In the genomic region with DNA sequence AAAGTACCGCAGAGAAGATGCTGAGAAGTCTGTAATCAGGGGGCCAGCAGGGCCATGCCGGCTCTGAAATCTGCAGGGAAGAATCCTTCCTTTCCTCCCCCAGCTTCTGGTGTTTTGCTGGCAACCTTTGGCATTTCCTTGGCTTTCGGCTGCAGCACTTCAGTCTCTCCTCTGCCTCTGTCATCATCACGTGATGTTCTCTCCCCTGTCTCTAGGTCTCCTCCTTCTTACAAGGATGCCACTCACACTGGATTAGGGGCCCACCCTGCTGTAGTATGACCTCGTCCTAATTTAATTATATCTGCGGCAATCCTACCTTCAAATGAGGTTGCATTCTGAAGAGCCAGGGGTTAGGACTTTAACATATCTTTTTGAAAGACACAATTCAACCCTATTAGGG, we compare ENCODE assay signal across 2 cellular contexts.
TF ChIP-seq lines count a peak whose summit lies in the region.

No MANE protein-coding gene starts in this region.

TF ChIP-seq in GM23338, 12 proteins besides CTCF, POLR2A, EP300 and RAD21 (continued from another document):
- TF ChIP-seq REST (IDR thresholded peaks at IDR 0.05; ENCODE audit: unreplicated experiment) (no peak), NANOG (IDR thresholded peaks at IDR 0.05; ENCODE audit: borderline replicate concordance) (no peak), POLR2AphosphoS5 (IDR thresholded peaks at IDR 0.05; ENCODE audit: low read depth) (no peak), CREB1 (CRISPR knock-in tag; IDR thresholded peaks at IDR 0.05; ENCODE audit: low read depth) (no peak), ETS1 (IDR thresholded peaks at IDR 0.05) (no peak), JUNB (IDR thresholded peaks at IDR 0.05; ENCODE audit: unreplicated experiment) (no peak), ZNF331 (CRISPR knock-in tag; IDR thresholded peaks at IDR 0.05; ENCODE audit: low read depth) (no peak), ZNF114 (CRISPR knock-in tag; IDR thresholded peaks at IDR 0.05) (no peak)
- TF ChIP-seq, protein P1, sequence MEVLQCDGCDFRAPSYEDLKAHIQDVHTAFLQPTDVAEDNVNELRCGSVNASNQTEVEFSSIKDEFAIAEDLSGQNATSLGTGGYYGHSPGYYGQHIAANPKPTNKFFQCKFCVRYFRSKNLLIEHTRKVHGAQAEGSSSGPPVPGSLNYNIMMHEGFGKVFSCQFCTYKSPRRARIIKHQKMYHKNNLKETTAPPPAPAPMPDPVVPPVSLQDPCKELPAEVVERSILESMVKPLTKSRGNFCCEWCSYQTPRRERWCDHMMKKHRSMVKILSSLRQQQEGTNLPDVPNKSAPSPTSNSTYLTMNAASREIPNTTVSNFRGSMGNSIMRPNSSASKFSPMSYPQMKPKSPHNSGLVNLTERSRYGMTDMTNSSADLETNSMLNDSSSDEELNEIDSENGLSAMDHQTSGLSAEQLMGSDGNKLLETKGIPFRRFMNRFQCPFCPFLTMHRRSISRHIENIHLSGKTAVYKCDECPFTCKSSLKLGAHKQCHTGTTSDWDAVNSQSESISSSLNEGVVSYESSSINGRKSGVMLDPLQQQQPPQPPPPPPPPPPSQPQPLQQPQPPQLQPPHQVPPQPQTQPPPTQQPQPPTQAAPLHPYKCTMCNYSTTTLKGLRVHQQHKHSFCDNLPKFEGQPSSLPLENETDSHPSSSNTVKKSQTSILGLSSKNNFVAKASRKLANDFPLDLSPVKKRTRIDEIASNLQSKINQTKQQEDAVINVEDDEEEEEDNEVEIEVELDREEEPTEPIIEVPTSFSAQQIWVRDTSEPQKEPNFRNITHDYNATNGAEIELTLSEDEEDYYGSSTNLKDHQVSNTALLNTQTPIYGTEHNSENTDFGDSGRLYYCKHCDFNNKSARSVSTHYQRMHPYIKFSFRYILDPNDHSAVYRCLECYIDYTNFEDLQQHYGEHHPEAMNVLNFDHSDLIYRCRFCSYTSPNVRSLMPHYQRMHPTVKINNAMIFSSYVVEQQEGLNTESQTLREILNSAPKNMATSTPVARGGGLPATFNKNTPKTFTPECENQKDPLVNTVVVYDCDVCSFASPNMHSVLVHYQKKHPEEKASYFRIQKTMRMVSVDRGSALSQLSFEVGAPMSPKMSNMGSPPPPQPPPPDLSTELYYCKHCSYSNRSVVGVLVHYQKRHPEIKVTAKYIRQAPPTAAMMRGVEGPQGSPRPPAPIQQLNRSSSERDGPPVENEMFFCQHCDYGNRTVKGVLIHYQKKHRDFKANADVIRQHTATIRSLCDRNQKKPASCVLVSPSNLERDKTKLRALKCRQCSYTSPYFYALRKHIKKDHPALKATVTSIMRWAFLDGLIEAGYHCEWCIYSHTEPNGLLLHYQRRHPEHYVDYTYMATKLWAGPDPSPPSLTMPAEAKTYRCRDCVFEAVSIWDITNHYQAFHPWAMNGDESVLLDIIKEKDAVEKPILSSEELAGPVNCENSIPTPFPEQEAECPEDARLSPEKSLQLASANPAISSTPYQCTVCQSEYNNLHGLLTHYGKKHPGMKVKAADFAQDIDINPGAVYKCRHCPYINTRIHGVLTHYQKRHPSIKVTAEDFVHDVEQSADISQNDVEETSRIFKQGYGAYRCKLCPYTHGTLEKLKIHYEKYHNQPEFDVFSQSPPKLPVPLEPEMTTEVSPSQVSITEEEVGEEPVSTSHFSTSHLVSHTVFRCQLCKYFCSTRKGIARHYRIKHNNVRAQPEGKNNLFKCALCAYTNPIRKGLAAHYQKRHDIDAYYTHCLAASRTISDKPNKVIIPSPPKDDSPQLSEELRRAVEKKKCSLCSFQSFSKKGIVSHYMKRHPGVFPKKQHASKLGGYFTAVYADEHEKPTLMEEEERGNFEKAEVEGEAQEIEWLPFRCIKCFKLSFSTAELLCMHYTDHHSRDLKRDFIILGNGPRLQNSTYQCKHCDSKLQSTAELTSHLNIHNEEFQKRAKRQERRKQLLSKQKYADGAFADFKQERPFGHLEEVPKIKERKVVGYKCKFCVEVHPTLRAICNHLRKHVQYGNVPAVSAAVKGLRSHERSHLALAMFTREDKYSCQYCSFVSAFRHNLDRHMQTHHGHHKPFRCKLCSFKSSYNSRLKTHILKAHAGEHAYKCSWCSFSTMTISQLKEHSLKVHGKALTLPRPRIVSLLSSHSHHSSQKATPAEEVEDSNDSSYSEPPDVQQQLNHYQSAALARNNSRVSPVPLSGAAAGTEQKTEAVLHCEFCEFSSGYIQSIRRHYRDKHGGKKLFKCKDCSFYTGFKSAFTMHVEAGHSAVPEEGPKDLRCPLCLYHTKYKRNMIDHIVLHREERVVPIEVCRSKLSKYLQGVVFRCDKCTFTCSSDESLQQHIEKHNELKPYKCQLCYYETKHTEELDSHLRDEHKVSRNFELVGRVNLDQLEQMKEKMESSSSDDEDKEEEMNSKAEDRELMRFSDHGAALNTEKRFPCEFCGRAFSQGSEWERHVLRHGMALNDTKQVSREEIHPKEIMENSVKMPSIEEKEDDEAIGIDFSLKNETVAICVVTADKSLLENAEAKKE (CRISPR knock-in tag; IDR thresholded peaks at IDR 0.05) = no peak

TF ChIP-seq in K562, 482 proteins besides CTCF, POLR2A, EP300 and RAD21 (continued from another document):
- TF ChIP-seq TFE3 (CRISPR knock-in tag; IDR thresholded peaks at IDR 0.05) = peak; percentile 91
- TF ChIP-seq HNRNPLL (IDR thresholded peaks at IDR 0.05; ENCODE audit: low read depth, low read length, poor library complexity, severe bottlenecking) = no peak
- peak; percentile 58; the same call in 1 of the 2 replicates for TF ChIP-seq RAD51 (IDR thresholded peaks at IDR 0.05; ENCODE audit: borderline replicate concordance, low read depth)
- TF ChIP-seq ZFPM2 (CRISPR knock-in tag; IDR thresholded peaks at IDR 0.05) = no peak
- peak; percentile 52; the same call in 1 of the 2 replicates for TF ChIP-seq TOE1 (IDR thresholded peaks at IDR 0.05; ENCODE audit: borderline replicate concordance)
- TF ChIP-seq TOE1 (CRISPR knock-in tag; IDR thresholded peaks at IDR 0.05; ENCODE audit: borderline replicate concordance, low read depth) = no peak
- TF ChIP-seq, protein P2, sequence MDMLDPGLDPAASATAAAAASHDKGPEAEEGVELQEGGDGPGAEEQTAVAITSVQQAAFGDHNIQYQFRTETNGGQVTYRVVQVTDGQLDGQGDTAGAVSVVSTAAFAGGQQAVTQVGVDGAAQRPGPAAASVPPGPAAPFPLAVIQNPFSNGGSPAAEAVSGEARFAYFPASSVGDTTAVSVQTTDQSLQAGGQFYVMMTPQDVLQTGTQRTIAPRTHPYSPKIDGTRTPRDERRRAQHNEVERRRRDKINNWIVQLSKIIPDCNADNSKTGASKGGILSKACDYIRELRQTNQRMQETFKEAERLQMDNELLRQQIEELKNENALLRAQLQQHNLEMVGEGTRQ (CRISPR knock-in tag; IDR thresholded peaks at IDR 0.05) = peak; percentile 48
